ENCODE assay signal across 38 cellular contexts in genomic region chr10:123316776-123317175, GRCh38.
"Had no signal": no experiment of that assay in that cellular context is flagged by ENCODE, and none has a peak within 500 bp of the region (broad histone marks: within the 10 kb centered on the region; RNA-seq: fewer than 3 reads in every experiment).

No MANE protein-coding gene starts in this region.

- H3K27me3 ChIP-seq: adrenal gland, ascending aorta, body of pancreas, brain microvascular endothelial cell, breast epithelium, cardiac muscle cell had no signal

- DNase-seq: activated effector memory CD4-positive, alpha-beta T cell treated with anti-CD3 and anti-CD28 coated beads, Interleukin-2, amount 50 U/mL, for 16 hours; activated effector memory CD4-positive, alpha-beta T cell treated with Interleukin-2 at 50 U/mL for 16 hours; activated gamma-delta T cell; activated gamma-delta T cell treated with Interleukin-2 at 50 U/mL for 16 hours; activated naive CD4-positive, alpha-beta T cell; activated naive CD4-positive, alpha-beta T cell treated with anti-CD3 and anti-CD28 coated beads for 36 hours; activated naive CD4-positive, alpha-beta T cell treated with anti-CD3 and anti-CD28 coated beads, Interleukin-2, amount 10 ng/mL, durations not matched to agents 7 days and 5 days; activated naive CD4-positive, alpha-beta T cell treated with anti-CD3 and anti-CD28 coated beads, Interleukin-2, amount 50 U/mL, for 16 hours; activated naive CD8-positive, alpha-beta T cell treated with anti-CD3 and anti-CD28 coated beads for 36 hours; activated naive CD8-positive, alpha-beta T cell treated with anti-CD3 and anti-CD28 coated beads, Interleukin-2, amount 10 ng/mL, durations not matched to agents 7 days and 5 days; activated naive CD8-positive, alpha-beta T cell treated with anti-CD3 and anti-CD28 coated beads, Interleukin-2, amount 50 U/mL, for 24 hours; activated T-cell treated with anti-CD3 and anti-CD28 coated beads for 4 hours; activated T-cell treated with anti-CD3 and anti-CD28 coated beads, Interleukin-2, amount 50 U/mL, for 1 hour; activated T-cell treated with anti-CD3 and anti-CD28 coated beads, Interleukin-2, amount 50 U/mL, for 24 hours; activated T-cell treated with anti-CD3 and anti-CD28 coated beads, Interleukin-2, amount 50 U/mL, for 4 hours; activated T-cell treated with anti-CD3 and anti-CD28 coated beads, Interleukin-2, amount 50 U/mL, for 48 hours; activated T-cell treated with anti-CD3 and anti-CD28 coated beads, Interleukin-2, amount 50 U/mL, for 72 hours; adrenal gland; amniotic stem cell; amygdala; anterior cingulate cortex; aorta; body of pancreas; brain microvascular endothelial cell; caudate nucleus; central memory CD4-positive, alpha-beta T cell; cerebellar nuclear complex had no signal

- H3K27ac ChIP-seq: adrenal gland, ascending aorta, body of pancreas, brain microvascular endothelial cell, breast epithelium, cardiac muscle cell had no signal

- H3K4me3 ChIP-seq: adrenal gland, ascending aorta, body of pancreas, breast epithelium, cardiac muscle cell had no signal

- H3K27ac Mint-ChIP-seq: activated naive CD4-positive, alpha-beta T cell treated with anti-CD3 and anti-CD28 coated beads for 36 hours; activated naive CD4-positive, alpha-beta T cell treated with anti-CD3 and anti-CD28 coated beads, Interleukin-2, amount 10 ng/mL, durations not matched to agents 7 days and 5 days; activated naive CD4-positive, alpha-beta T cell treated with anti-CD3 and anti-CD28 coated beads, Interleukin-2, amount 50 U/mL, for 24 hours; activated naive CD4-positive, alpha-beta T cell treated with anti-CD3 and anti-CD28 coated beads, Interleukin-2, amount 50 U/mL, for 72 hours; activated naive CD8-positive, alpha-beta T cell; activated naive CD8-positive, alpha-beta T cell treated with anti-CD3 and anti-CD28 coated beads for 36 hours; activated naive CD8-positive, alpha-beta T cell treated with anti-CD3 and anti-CD28 coated beads, Interleukin-2, amount 10 ng/mL, durations not matched to agents 7 days and 5 days; activated naive CD8-positive, alpha-beta T cell treated with anti-CD3 and anti-CD28 coated beads, Interleukin-2, amount 50 U/mL, for 24 hours; activated T-cell treated with anti-CD3 and anti-CD28 coated beads, Interleukin-2, amount 50 U/mL, for 24 hours; activated T-cell treated with anti-CD3 and anti-CD28 coated beads, Interleukin-2, amount 50 U/mL, for 72 hours; activated T-helper 1 cell treated with anti-CD3 and anti-CD28 coated beads, Interleukin-12 subunit alpha, Interleukin-12 subunit beta, Interleukin-2, Interleukin-4 antibody, amounts not matched to agents 30 ng/mL and 10 ng/mL and 1 ng/mL, durations not matched to agents 14 hours and 24 hours and 36 hours; activated T-helper 2 cell treated with anti-CD3 and anti-CD28 coated beads, Interferon-gamma antibody, Interleukin-2, Interleukin-4, amounts not matched to agents 10 μg/mL and 5 μg/mL and 100 μg/mL, durations not matched to agents 14 hours and 24 hours and 36 hours; brain had no signal

- H3K36me3 ChIP-seq: adrenal gland, ascending aorta, brain microvascular endothelial cell, breast epithelium, cardiac muscle cell had no signal

- H3K27me3 Mint-ChIP-seq: activated naive CD4-positive, alpha-beta T cell treated with anti-CD3 and anti-CD28 coated beads, Interleukin-2, amount 10 ng/mL, durations not matched to agents 7 days and 5 days; activated naive CD4-positive, alpha-beta T cell treated with anti-CD3 and anti-CD28 coated beads, Interleukin-2, amount 50 U/mL, for 24 hours; activated naive CD8-positive, alpha-beta T cell; activated naive CD8-positive, alpha-beta T cell treated with anti-CD3 and anti-CD28 coated beads for 36 hours; activated naive CD8-positive, alpha-beta T cell treated with anti-CD3 and anti-CD28 coated beads, Interleukin-2, amount 50 U/mL, for 24 hours; activated T-cell treated with anti-CD3 and anti-CD28 coated beads, Interleukin-2, amount 50 U/mL, for 24 hours; activated T-helper 17 cell treated with anti-CD3 and anti-CD28 coated beads, Interleukin-2, amount 50 U/mL, for 72 hours; central memory CD8-positive, alpha-beta T cell had no signal

- H3K4me1 Mint-ChIP-seq: activated naive CD4-positive, alpha-beta T cell treated with anti-CD3 and anti-CD28 coated beads, Interleukin-2, amount 10 ng/mL, durations not matched to agents 7 days and 5 days; activated naive CD4-positive, alpha-beta T cell treated with anti-CD3 and anti-CD28 coated beads, Interleukin-2, amount 50 U/mL, for 24 hours; activated naive CD8-positive, alpha-beta T cell treated with anti-CD3 and anti-CD28 coated beads for 36 hours; activated naive CD8-positive, alpha-beta T cell treated with anti-CD3 and anti-CD28 coated beads, Interleukin-2, amount 10 ng/mL, durations not matched to agents 7 days and 5 days; central memory CD8-positive, alpha-beta T cell had no signal

- H3K4me3 Mint-ChIP-seq: activated naive CD4-positive, alpha-beta T cell treated with anti-CD3 and anti-CD28 coated beads for 36 hours; activated naive CD4-positive, alpha-beta T cell treated with anti-CD3 and anti-CD28 coated beads, Interleukin-2, amount 10 ng/mL, durations not matched to agents 7 days and 5 days; activated naive CD4-positive, alpha-beta T cell treated with anti-CD3 and anti-CD28 coated beads, Interleukin-2, amount 50 U/mL, for 24 hours; activated naive CD8-positive, alpha-beta T cell; activated naive CD8-positive, alpha-beta T cell treated with anti-CD3 and anti-CD28 coated beads for 36 hours; activated naive CD8-positive, alpha-beta T cell treated with anti-CD3 and anti-CD28 coated beads, Interleukin-2, amount 10 ng/mL, durations not matched to agents 7 days and 5 days; activated naive CD8-positive, alpha-beta T cell treated with anti-CD3 and anti-CD28 coated beads, Interleukin-2, amount 50 U/mL, for 24 hours; activated T-cell treated with anti-CD3 and anti-CD28 coated beads, Interleukin-2, amount 50 U/mL, for 24 hours; activated T-cell treated with anti-CD3 and anti-CD28 coated beads, Interleukin-2, amount 50 U/mL, for 4 hours; activated T-cell treated with anti-CD3 and anti-CD28 coated beads, Interleukin-2, amount 50 U/mL, for 72 hours; activated T-helper 1 cell treated with anti-CD3 and anti-CD28 coated beads, Interleukin-12 subunit alpha, Interleukin-12 subunit beta, Interleukin-2, Interleukin-4 antibody, amounts not matched to agents 30 ng/mL and 10 ng/mL and 1 ng/mL, durations not matched to agents 14 hours and 24 hours and 36 hours; activated T-helper 17 cell treated with anti-CD3 and anti-CD28 coated beads, Interleukin-2, amount 50 U/mL, for 72 hours; brain; central memory CD8-positive, alpha-beta T cell had no signal

- H3K36me3 Mint-ChIP-seq: activated naive CD4-positive, alpha-beta T cell treated with anti-CD3 and anti-CD28 coated beads, Interleukin-2, amount 10 ng/mL, durations not matched to agents 7 days and 5 days; activated naive CD4-positive, alpha-beta T cell treated with anti-CD3 and anti-CD28 coated beads, Interleukin-2, amount 50 U/mL, for 24 hours; activated naive CD4-positive, alpha-beta T cell treated with anti-CD3 and anti-CD28 coated beads, Interleukin-2, amount 50 U/mL, for 72 hours; activated naive CD8-positive, alpha-beta T cell treated with anti-CD3 and anti-CD28 coated beads for 36 hours; activated naive CD8-positive, alpha-beta T cell treated with anti-CD3 and anti-CD28 coated beads, Interleukin-2, amount 10 ng/mL, durations not matched to agents 7 days and 5 days; brain had no signal

- H3K9me3 ChIP-seq: adrenal gland, ascending aorta, body of pancreas, breast epithelium had no signal

- H3K9me3 Mint-ChIP-seq: activated naive CD4-positive, alpha-beta T cell treated with anti-CD3 and anti-CD28 coated beads for 36 hours; activated naive CD4-positive, alpha-beta T cell treated with anti-CD3 and anti-CD28 coated beads, Interleukin-2, amount 10 ng/mL, durations not matched to agents 7 days and 5 days; activated naive CD4-positive, alpha-beta T cell treated with anti-CD3 and anti-CD28 coated beads, Interleukin-2, amount 50 U/mL, for 24 hours; activated naive CD4-positive, alpha-beta T cell treated with anti-CD3 and anti-CD28 coated beads, Interleukin-2, amount 50 U/mL, for 72 hours; activated naive CD8-positive, alpha-beta T cell treated with anti-CD3 and anti-CD28 coated beads for 36 hours; activated naive CD8-positive, alpha-beta T cell treated with anti-CD3 and anti-CD28 coated beads, Interleukin-2, amount 10 ng/mL, durations not matched to agents 7 days and 5 days; activated naive CD8-positive, alpha-beta T cell treated with anti-CD3 and anti-CD28 coated beads, Interleukin-2, amount 50 U/mL, for 24 hours; activated T-cell treated with anti-CD3 and anti-CD28 coated beads, Interleukin-2, amount 50 U/mL, for 24 hours; activated T-cell treated with anti-CD3 and anti-CD28 coated beads, Interleukin-2, amount 50 U/mL, for 4 hours; activated T-cell treated with anti-CD3 and anti-CD28 coated beads, Interleukin-2, amount 50 U/mL, for 72 hours; activated T-helper 1 cell treated with anti-CD3 and anti-CD28 coated beads, Interleukin-12 subunit alpha, Interleukin-12 subunit beta, Interleukin-2, Interleukin-4 antibody, amounts not matched to agents 30 ng/mL and 10 ng/mL and 1 ng/mL, durations not matched to agents 14 hours and 24 hours and 36 hours; activated T-helper 2 cell treated with anti-CD3 and anti-CD28 coated beads, Interferon-gamma antibody, Interleukin-2, Interleukin-4, amounts not matched to agents 10 μg/mL and 5 μg/mL and 100 μg/mL, durations not matched to agents 14 hours and 24 hours and 36 hours; central memory CD8-positive, alpha-beta T cell had no signal

- ATAC-seq: activated naive CD4-positive, alpha-beta T cell treated with anti-CD3 and anti-CD28 coated beads, Interleukin-2, amount 50 U/mL, for 72 hours; activated naive CD8-positive, alpha-beta T cell treated with anti-CD3 and anti-CD28 coated beads, Interleukin-2, amount 50 U/mL, for 24 hours; activated T-cell treated with anti-CD3 and anti-CD28 coated beads, Interleukin-2, amount 50 U/mL, for 4 hours; activated T-cell treated with anti-CD3 and anti-CD28 coated beads, Interleukin-2, amount 50 U/mL, for 72 hours; activated T-helper 17 cell treated with anti-CD3 and anti-CD28 coated beads, Interleukin-2, amount 50 U/mL, for 72 hours; body of pancreas had no signal

- H3K4me1 ChIP-seq: adrenal gland, ascending aorta, body of pancreas, breast epithelium had no signal
